ENCODE assay signal across 22 cellular contexts in genomic region chr11:60150279-60150678, GRCh38. TPM values are rescaled to one million over a fixed set of nuclear protein-coding genes. Genes with fewer than 3 reads are reported as not detected.
DNase-seq lines count a peak whose midpoint lies in the region; ATAC-seq, FAIRE-seq and TF ChIP-seq lines count a peak whose summit lies in the region.
"Had no signal": no experiment of that assay in that cellular context is flagged by ENCODE, and none has a peak within 500 bp of the region (broad histone marks: within the 10 kb centered on the region; RNA-seq: fewer than 3 reads in every experiment).

No MANE protein-coding gene starts in this region.

- H4K20me1 ChIP-seq in GM12878 (ENCODE audit: control insufficient read depth, insufficient read depth) = no peaks in the 10 kb centered on the region
- H4K20me1 ChIP-seq: BLaER1 treated with 17β-estradiol and CSF1 and Interleukin-3, amounts not matched to agents 10 nM and 100 nM had no signal

- no TSS peak for BruUV-seq in GM12878 (replicated peaks; lab: Mats Ljungman, UMichigan)

- H3K4me1 ChIP-seq in GM12878 (ENCODE audit: control insufficient read depth, insufficient read depth, low read length) (no peaks in the 10 kb centered on the region), lower lobe of right lung (no peaks in the 10 kb centered on the region)

- no peaks in the 10 kb centered on the region for H3K27me3 ChIP-seq in GM12878 (replicated peaks in 1 of 2; ENCODE audit: control insufficient read depth in 2 of 2, insufficient read depth in 2 of 2, low read length in 1 of 2)
- H3K27me3 ChIP-seq in lower lobe of right lung (ENCODE audit: low read depth) = no peaks in the 10 kb centered on the region
- H3K27me3 ChIP-seq: BLaER1 treated with 17β-estradiol and CSF1 and Interleukin-3, amounts not matched to agents 10 nM and 100 nM had no signal

- DNase-seq in SIG-M5 treated with dmso at 0.1 percent for 504 hours (lab: John Stamatoyannopoulos, UW; ENCODE audit: unreplicated experiment) (peak; percentile 12), SIG-M5 (lab: John Stamatoyannopoulos, UW) (no peak), MV-4-11 (lab: John Stamatoyannopoulos, UW) (peak; percentile 66), GM12878 (ENCODE audit: low read depth, low spot score) (no peak), lower lobe of right lung (no peak), NCI-H2171 (lab: John Stamatoyannopoulos, UW) (no peak), left ventricle myocardium superior (no peak)
- DNase-seq: 8988T; Calu3; CD8-positive, alpha-beta T cell; DND-41; EL; GM23248; HCEC 1CT had no signal

- H2AFZ ChIP-seq in GM12878 (ENCODE audit: control insufficient read depth, low read depth, low read length) = no peak overlapping the region
- H2AFZ ChIP-seq: GM23248 had no signal

- ATAC-seq in GM12878 (peak; percentile 48; the same call in 1 of the 3 replicates), lower lobe of right lung (no peak), left ventricle myocardium superior (no peak), HG03521 (IDR thresholded peaks at IDR 0.05; ENCODE audit: unreplicated experiment) (no peak)
- ATAC-seq: CD8-positive, alpha-beta T cell had no signal

- H3K4me2 ChIP-seq in GM12878 (ENCODE audit: control insufficient read depth, insufficient read depth) = no peak overlapping the region
- H3K4me2 ChIP-seq: BLaER1 treated with 17β-estradiol and CSF1 and Interleukin-3, amounts not matched to agents 10 nM and 100 nM had no signal

- H3K79me2 ChIP-seq in GM12878 (ENCODE audit: control insufficient read depth, insufficient read depth, low read length) = no peaks in the 10 kb centered on the region

- TF ChIP-seq CTCF in GM12878 (IDR thresholded peaks at IDR 0.05 in 2 of 3, conservative IDR thresholded peaks at IDR 0.05 in 1 of 3; ENCODE audit: control insufficient read depth in 2 of 3, extremely low read depth in 1 of 3, insufficient read depth in 1 of 3, low read depth in 3 of 3, low read length in 3 of 3) = no peak
- TF ChIP-seq CTCF in lower lobe of right lung (IDR thresholded peaks at IDR 0.05) = no peak

- intact Hi-C loops in GM12878 (cut with micrococcal nuclease; ENCODE audit: unreplicated experiment) (no loop called here), lower lobe of right lung (cut with DNase I) (no loop called here), left ventricle myocardium superior (cut with micrococcal nuclease) (no loop called here)

- H3K27ac ChIP-seq in GM12878 (ENCODE audit: control insufficient read depth, insufficient read depth) (no peak overlapping the region), lower lobe of right lung (no peak overlapping the region)
- H3K27ac ChIP-seq: BLaER1 treated with 17β-estradiol and CSF1 and Interleukin-3, amounts not matched to agents 10 nM and 100 nM; GM23248; HL-60 had no signal

- 4% methylated on average over 1 of the region's 1 CpG for WGBS in GM12878 (ENCODE audit: insufficient coverage, insufficient replicate concordance, low lambda C conversion rate, missing lambda C conversion rate)

- RAD21 ChIA-PET in GM12878 (lab: Charles Lee; ENCODE audit: unreplicated experiment) = no interaction called here

- in situ Hi-C loops in GM12878 (cut with MboI) = no loop called here

- TF ChIP-seq RAD21 in GM12878 (IDR thresholded peaks at IDR 0.05; ENCODE audit: insufficient read depth, low read depth, low read length) = no peak

- POLR2A ChIA-PET in GM12878 (lab: Charles Lee) = no interaction called here

- H3K9ac ChIP-seq in GM12878 (ENCODE audit: control insufficient read depth, insufficient read depth, low read length) = no peak overlapping the region
- H3K9ac ChIP-seq: BLaER1 treated with 17β-estradiol and CSF1 and Interleukin-3, amounts not matched to agents 10 nM and 100 nM; GM23248 had no signal

- no peak for FAIRE-seq in GM12878 (lab: Jason Lieb, UNC)
- FAIRE-seq: GM12892, GM18507, H54 had no signal

- CTCF ChIA-PET in GM12878 (lab: Yijun Ruan, JAX) = no interaction called here

- H3K36me3 ChIP-seq in GM12878 (ENCODE audit: control insufficient read depth in 2 of 2, insufficient read depth in 2 of 2, low read length in 1 of 2) (no peaks in the 10 kb centered on the region), lower lobe of right lung (no peaks in the 10 kb centered on the region)
- H3K36me3 ChIP-seq: BLaER1 treated with 17β-estradiol and CSF1 and Interleukin-3, amounts not matched to agents 10 nM and 100 nM had no signal

- no peak for TF ChIP-seq POLR2A in GM12878 (IDR thresholded peaks at IDR 0.05; ENCODE audit: low read depth, low read length)

- H3K9me3 ChIP-seq in GM12878 (replicated peaks; ENCODE audit: control insufficient read depth, insufficient read depth, low read length) (no peaks in the 10 kb centered on the region), lower lobe of right lung (no peaks in the 10 kb centered on the region)

- no peak for TF ChIP-seq EP300 in GM12878 (IDR thresholded peaks at IDR 0.05; ENCODE audit: borderline replicate concordance in 1 of 2, control insufficient read depth in 1 of 2, low read depth in 2 of 2, low read length in 2 of 2)

- H3K4me3 ChIP-seq in GM12878 (no peak overlapping the region), lower lobe of right lung (no peak overlapping the region)
- H3K4me3 ChIP-seq: BLaER1 treated with 17β-estradiol and CSF1 and Interleukin-3, amounts not matched to agents 10 nM and 100 nM; GM23248 had no signal

- SMC1A ChIA-PET in GM12878 (lab: Charles Lee; ENCODE audit: uncharacterized antibody, unreplicated experiment) = interaction anchor here (0.7 kb wide), 1 partner anchor 800 kb away, joined by 3 read pairs; no protein-coding TSS in a partner anchor

TF ChIP-seq in GM12878, 131 proteins besides CTCF, POLR2A, EP300 and RAD21:
- TF ChIP-seq TAF1 (IDR thresholded peaks at IDR 0.05; ENCODE audit: borderline replicate concordance, low read depth, low read length) = no peak
- TF ChIP-seq SPI1 (IDR thresholded peaks at IDR 0.05; ENCODE audit: borderline replicate concordance, insufficient read depth, low read depth, low read length) = peak; percentile 44; the same call in 1 of the 2 replicates
- TF ChIP-seq RUNX3 (IDR thresholded peaks at IDR 0.05; ENCODE audit: low read length) = peak; percentile 58

RNA-seq across cellular contexts. Expression of gene MS4A6A, which starts 32.6 kb away (rescaled TPM):
- 5.3 and 6.1 TPM in 2 replicates for total RNA-seq in GM12878 (2013; cell fraction: nucleolus; rRNA removed)
- total RNA-seq in GM12878 (2014; rRNA removed) (6.0 and 8.0 TPM in 2 replicates), GM12878 (2014; rRNA removed; fragmentation: Illumina TruSeq; extraction: Trizol) (9.6 and 10.1 TPM in 2 replicates), GM12878 (2021) (4.5 and 7.1 TPM in 2 replicates), lower lobe of right lung (176 TPM), left ventricle myocardium superior (49.3 TPM)
- 0.93 TPM for polyA plus RNA-seq in GM12878 (2011; ENCODE audit: low read depth)
- polyA plus RNA-seq in GM12878 (2011; rRNA removed) (30.7 and 31.9 TPM in 2 replicates), GM12878 (2014; fragmentation: Illumina TruSeq; extraction: Trizol) (13.8 and 27.4 TPM in 2 replicates), GM12878 (2014; fragmentation: Nextera tagmentation; extraction: Ambion mirVana) (10 to 100 TPM; 12.2 to 12.5 TPM), GM12878 (2014; rRNA removed) (6.5 and 8.0 TPM in 2 replicates), GM12878 (2016; fragmentation: Nextera tagmentation; extraction: Ambion mirVana) (1 to 10 TPM in 1 of 2 experiments, under 1 TPM in 1; 0.75 to 1.5 TPM)
- polyA plus RNA-seq in GM12878 (2011; cell fraction: cytosol; rRNA removed) = 12.5 and 12.7 TPM in 2 replicates
- polyA plus RNA-seq in GM12878 (2011; cell fraction: nucleus; rRNA removed) = 18.5 and 29.2 TPM in 2 replicates
- polyA plus RNA-seq in GM12878 (2012) = 0.20 and 0.93 TPM in 2 replicates
- polyA minus RNA-seq in GM12878 (2011; rRNA and poly(A)+ RNA removed) = 12.5 and 14.0 TPM in 2 replicates
- 3.5 and 4.9 TPM in 2 replicates for polyA minus RNA-seq in GM12878 (2011; cell fraction: cytosol; rRNA and poly(A)+ RNA removed)
- polyA minus RNA-seq in GM12878 (2011; cell fraction: nucleus; rRNA and poly(A)+ RNA removed) = 7.7 and 11.9 TPM in 2 replicates
- total RNA-seq: Calu3; CD8-positive, alpha-beta T cell; G401; GM23248; HT1080 had no signal
- polyA plus RNA-seq: GM23248 had no signal

Comparison
In these comparisons a context has a peak if more than half of its experiments do, and no peak if none do; other contexts are left out.
1. DNase-seq: peak in SIG-M5 treated with dmso at 0.1 percent for 504 hours (single experiment) and MV-4-11 (single experiment); none in SIG-M5 (single experiment), GM12878 (single experiment), lower lobe of right lung (single experiment), NCI-H2171 (single experiment) and left ventricle myocardium superior (single experiment).